Comparison of ENCODE assay signal across 21 cellular contexts in genomic region chr2:177516786-177517544, GRCh38.
DNase-seq lines count a peak whose midpoint lies in the region; ATAC-seq, FAIRE-seq and TF ChIP-seq lines count a peak whose summit lies in the region.
"Had no signal": no experiment of that assay in that cellular context is flagged by ENCODE, and none has a peak within 500 bp of the region (broad histone marks: within the 10 kb centered on the region; RNA-seq: fewer than 3 reads in every experiment).

No MANE protein-coding gene starts in this region.

- no peak overlapping the region for H4K91ac ChIP-seq in IMR-90 (ENCODE audit: insufficient read depth, low read depth, low read length)

- H2BK20ac ChIP-seq in IMR-90 (ENCODE audit: low read depth, low read length), result no peak overlapping the region

- intact Hi-C loops in IMR-90 (cut with micrococcal nuclease), result no loop called here

- no TSS peak for BruUV-seq in IMR-90 (replicated peaks; lab: Mats Ljungman, UMichigan)

- no peak for TF ChIP-seq POLR2A in IMR-90 (IDR thresholded peaks at IDR 0.05; ENCODE audit: low read depth, low read length)

- peaks cover 2% of the 10 kb centered on the region for H3K36me3 ChIP-seq in IMR-90 (ENCODE audit: control insufficient read depth, insufficient read depth, low read length)
- H3K36me3 ChIP-seq: BE2C had no signal

- CTCF ChIA-PET in IMR-90 (lab: Yijun Ruan, JAX), result no interaction called here

- in situ Hi-C loops in IMR-90 (cut with MboI; ENCODE audit: low sequenced_read_pairs), result no loop called here
- in situ Hi-C loops in G401 (cut with HindIII; ENCODE audit: low sequenced_read_pairs), result no loop called here

- H3K9me1 ChIP-seq in IMR-90 (ENCODE audit: insufficient read depth, low read length), result no peaks in the 10 kb centered on the region

- no peak overlapping the region for H3K4me2 ChIP-seq in IMR-90 (ENCODE audit: low read depth, low read length)
- H3K4me2 ChIP-seq: BLaER1 treated with 17β-estradiol and CSF1 and Interleukin-3, amounts not matched to agents 10 nM and 100 nM had no signal

- H3K23ac ChIP-seq in IMR-90 (ENCODE audit: low read depth, low read length), result no peak overlapping the region

- H3K56ac ChIP-seq in IMR-90 (ENCODE audit: extremely low read depth, insufficient read depth, low read length), result no peak overlapping the region

- H3K18ac ChIP-seq in IMR-90 (ENCODE audit: low read depth, low read length), result no peak overlapping the region

- no peak for TF ChIP-seq CTCF in IMR-90 (conservative IDR thresholded peaks at IDR 0.05; ENCODE audit: low read depth, low read length)

- H3K4me1 ChIP-seq in IMR-90 (ENCODE audit: control insufficient read depth, insufficient read depth, low read length), result peaks cover 2% of the 10 kb centered on the region; the same call in 1 of the 2 replicates
- H3K4me1 ChIP-seq: BLaER1 treated with 17β-estradiol and CSF1 and Interleukin-3, amounts not matched to agents 10 nM and 100 nM had no signal

- WGBS in IMR-90 (ENCODE audit: extremely low coverage in 2 of 2, insufficient read length in 1 of 2), 2 experiments, result no CpG with 5 or more reads among the region's 5 CpGs

- no peaks in the 10 kb centered on the region for H3K27me3 ChIP-seq in IMR-90 (ENCODE audit: control insufficient read depth, insufficient read depth, low read length)
- H3K27me3 ChIP-seq: BE2C; BLaER1 treated with 17β-estradiol and CSF1 and Interleukin-3, amounts not matched to agents 10 nM and 100 nM had no signal

- no peak overlapping the region for H2AK5ac ChIP-seq in IMR-90 (ENCODE audit: low read depth, low read length)

- H4K5ac ChIP-seq in IMR-90 (ENCODE audit: low read depth, low read length), result no peak overlapping the region

- H2BK120ac ChIP-seq in IMR-90 (ENCODE audit: low read depth, low read length), result no peak overlapping the region

- POLR2A ChIA-PET in IMR-90 (lab: Charles Lee; ENCODE audit: unreplicated experiment), result no interaction called here

- no peaks in the 10 kb centered on the region for H4K20me1 ChIP-seq in IMR-90 (ENCODE audit: insufficient read depth, low read length)
- H4K20me1 ChIP-seq: BLaER1 treated with 17β-estradiol and CSF1 and Interleukin-3, amounts not matched to agents 10 nM and 100 nM had no signal

- peak; percentile 53 for FAIRE-seq in G401.6 (lab: Jason Lieb, UNC)
- peak; percentile 9 for FAIRE-seq in islet of Langerhans (lab: Jason Lieb, UNC)
- FAIRE-seq: GM12891, GM18507, H1 had no signal

- dilution Hi-C loops in IMR-90 (cut with HindIII; ENCODE audit: low sequenced_read_pairs, unreplicated experiment), result no loop called here

- H2BK15ac ChIP-seq in IMR-90 (ENCODE audit: low read depth, low read length), result no peak overlapping the region

- H2AK9ac ChIP-seq in IMR-90 (replicated peaks; ENCODE audit: low read depth, low read length, poor library complexity), result no peak overlapping the region

- DNase-seq in IMR-90 (peak; percentile 12), DMS153 treated with DMSO at 0.1 percent for 48 hours (lab: John Stamatoyannopoulos, UW; ENCODE audit: unreplicated experiment) (no peak), G401 (ENCODE audit: low spot score) (no peak), inferior parietal cortex (ENCODE audit: extremely low spot score) (no peak)
- DNase-seq: BE2C; CD4-positive, alpha-beta T cell; CD8-positive, alpha-beta memory T cell; DMS 273 treated with DMSO at 0.1 percent for 48 hours; DMS53; DMS79 treated with DMSO at 0.1 percent for 48 hours; GF-D8; H7; HCEC 1CT had no signal

- no peaks in the 10 kb centered on the region for H3K9me3 ChIP-seq in IMR-90 (ENCODE audit: control insufficient read depth, insufficient read depth, low read length)
- H3K9me3 ChIP-seq: BE2C; BLaER1 treated with 17β-estradiol and CSF1 and Interleukin-3, amounts not matched to agents 10 nM and 100 nM had no signal

- H3K14ac ChIP-seq in IMR-90 (replicated peaks; ENCODE audit: low read depth, low read length), result no peak overlapping the region

- no peak overlapping the region for H2BK5ac ChIP-seq in IMR-90 (ENCODE audit: low read depth, low read length, poor library complexity, severe bottlenecking)

- H3K4me3 ChIP-seq in IMR-90 (ENCODE audit: insufficient read depth, low read depth, low read length), result no peak overlapping the region
- H3K4me3 ChIP-seq: BLaER1 treated with 17β-estradiol and CSF1 and Interleukin-3, amounts not matched to agents 10 nM and 100 nM had no signal

- no peak overlapping the region for H2AFZ ChIP-seq in IMR-90 (replicated peaks; ENCODE audit: low read length, poor library complexity)

- no peak for TF ChIP-seq RAD21 in IMR-90 (IDR thresholded peaks at IDR 0.05; ENCODE audit: low read length)

- no peaks in the 10 kb centered on the region; a peak in 1 of 4 replicates for H3K79me1 ChIP-seq in IMR-90 (ENCODE audit: low read depth in 1 of 2, low read length in 2 of 2)

- peak; percentile 24; the same call in 1 of the 2 replicates for ATAC-seq in IMR-90 (ENCODE audit: low read depth)
- ATAC-seq in SK-N-SH treated with all-trans-retinoic acid at 6 μM for 48 hours, result no peak
- no peak for ATAC-seq in GM21723 (IDR thresholded peaks at IDR 0.05; ENCODE audit: unreplicated experiment)

- H3K9ac ChIP-seq in IMR-90 (ENCODE audit: low read depth, low read length), result no peak overlapping the region
- H3K9ac ChIP-seq: BLaER1 treated with 17β-estradiol and CSF1 and Interleukin-3, amounts not matched to agents 10 nM and 100 nM had no signal

- no peak overlapping the region for H4K8ac ChIP-seq in IMR-90 (ENCODE audit: low read depth in 2 of 2, low read length in 2 of 2)

- H3K4ac ChIP-seq in IMR-90 (ENCODE audit: low read depth, low read length), result no peak overlapping the region

- H3K27ac ChIP-seq in IMR-90 (ENCODE audit: insufficient read depth, low read length), result no peak overlapping the region
- H3K27ac ChIP-seq: BLaER1 treated with 17β-estradiol and CSF1 and Interleukin-3, amounts not matched to agents 10 nM and 100 nM had no signal

TF ChIP-seq in IMR-90, 13 proteins besides CTCF, POLR2A, EP300 and RAD21:
- TF ChIP-seq, protein P1, sequence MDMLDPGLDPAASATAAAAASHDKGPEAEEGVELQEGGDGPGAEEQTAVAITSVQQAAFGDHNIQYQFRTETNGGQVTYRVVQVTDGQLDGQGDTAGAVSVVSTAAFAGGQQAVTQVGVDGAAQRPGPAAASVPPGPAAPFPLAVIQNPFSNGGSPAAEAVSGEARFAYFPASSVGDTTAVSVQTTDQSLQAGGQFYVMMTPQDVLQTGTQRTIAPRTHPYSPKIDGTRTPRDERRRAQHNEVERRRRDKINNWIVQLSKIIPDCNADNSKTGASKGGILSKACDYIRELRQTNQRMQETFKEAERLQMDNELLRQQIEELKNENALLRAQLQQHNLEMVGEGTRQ (IDR thresholded peaks at IDR 0.05; ENCODE audit: low read depth, low read length), result no peak
- no peak for TF ChIP-seq RFX5 (IDR thresholded peaks at IDR 0.05; ENCODE audit: low read depth, low read length)
- no peak for TF ChIP-seq RCOR1 (IDR thresholded peaks at IDR 0.05; ENCODE audit: insufficient replicate concordance, low read length)
TF ChIP-seq in IMR-90: peak in this region for 0.

TF ChIP-seq in SK-N-SH treated with all-trans-retinoic acid at 6 μM for 48 hours, 23 proteins besides CTCF, POLR2A, EP300 and RAD21:
- TF ChIP-seq TOX (CRISPR knock-in tag; IDR thresholded peaks at IDR 0.05; ENCODE audit: borderline replicate concordance) (no peak), ISL1 (CRISPR knock-in tag; IDR thresholded peaks at IDR 0.05) (peak; percentile 53; the same call in 1 of the 2 replicates), SNAI2 (CRISPR knock-in tag; IDR thresholded peaks at IDR 0.05) (no peak), ZNF565 (CRISPR knock-in tag; conservative IDR thresholded peaks at IDR 0.05; ENCODE audit: low read depth) (no peak), TCF4 (CRISPR knock-in tag; IDR thresholded peaks at IDR 0.05; ENCODE audit: borderline replicate concordance) (0 out of 2 replicates have a peak, but pooled peaks have one; percentile 17), CSDC2 (CRISPR knock-in tag; IDR thresholded peaks at IDR 0.05) (no peak)
